ENCODE assay signal across 26 cellular contexts in genomic region chr12:28868414-28868813, GRCh38.
"Had no signal": no experiment of that assay in that cellular context is flagged by ENCODE, and none has a peak within 500 bp of the region (broad histone marks: within the 10 kb centered on the region; RNA-seq: fewer than 3 reads in every experiment).

No MANE protein-coding gene starts in this region.

- ATAC-seq: activated CD8-positive, alpha-beta memory T cell treated with anti-CD3 and anti-CD28 coated beads, Interleukin-2, amount 10 ng/mL, durations not matched to agents 7 days and 5 days; activated naive CD4-positive, alpha-beta T cell treated with anti-CD3 and anti-CD28 coated beads, Interleukin-2, amount 50 U/mL, for 72 hours; activated naive CD8-positive, alpha-beta T cell treated with anti-CD3 and anti-CD28 coated beads, Interleukin-2, amount 50 U/mL, for 24 hours; Panc1; Right ventricle myocardium inferior; WTC11 had no signal

- H3K4me1 Mint-ChIP-seq: activated CD8-positive, alpha-beta memory T cell treated with anti-CD3 and anti-CD28 coated beads, Interleukin-2, amount 10 ng/mL, durations not matched to agents 7 days and 5 days; activated naive CD8-positive, alpha-beta T cell treated with anti-CD3 and anti-CD28 coated beads, Interleukin-2, amount 50 U/mL, for 24 hours; brain had no signal

- DNase-seq: activated CD4-positive, alpha-beta T cell treated with anti-CD3 and anti-CD28 coated beads for 48 hours; activated CD4-positive, alpha-beta T cell treated with anti-CD3 and anti-CD28 coated beads, Interleukin-2, amount 50 U/mL, for 4 hours; activated CD4-positive, CD25-positive, alpha-beta regulatory T cell treated with anti-CD3 and anti-CD28 coated beads, Interleukin-2, amount 50 U/mL, for 72 hours; activated CD8-positive, alpha-beta memory T cell treated with anti-CD3 and anti-CD28 coated beads, Interleukin-2, amount 10 ng/mL, durations not matched to agents 7 days and 5 days; activated effector memory CD4-positive, alpha-beta T cell treated with anti-CD3 and anti-CD28 coated beads, Interleukin-2, amount 50 U/mL, for 16 hours; activated naive CD4-positive, alpha-beta T cell treated with Interleukin-2 at 50 U/mL for 16 hours; activated naive CD8-positive, alpha-beta T cell treated with anti-CD3 and anti-CD28 coated beads, Interleukin-2, amount 50 U/mL, for 24 hours; activated T-cell treated with anti-CD3 and anti-CD28 coated beads, Interleukin-2, amount 50 U/mL, for 24 hours; amniotic stem cell; NCI-H1092; NCI-H1417; NCI-H1930; NCI-H345; NCI-H510A; NCI-H526 treated with DMSO at 0.1 percent for 48 hours; NCI-H82; RPMI8226 had no signal

- H3K9ac ChIP-seq: KMS-11 had no signal

- H3K27me3 ChIP-seq: ascending aorta had no signal

- H3K4me1 ChIP-seq: ascending aorta had no signal

- H3K9me3 ChIP-seq: ascending aorta had no signal

- H3K9me3 Mint-ChIP-seq: activated T-cell treated with anti-CD3 and anti-CD28 coated beads, Interleukin-2, amount 50 U/mL, for 24 hours; activated T-helper 1 cell treated with anti-CD3 and anti-CD28 coated beads, Interleukin-12 subunit alpha, Interleukin-12 subunit beta, Interleukin-2, Interleukin-4 antibody, amounts not matched to agents 30 ng/mL and 10 ng/mL and 1 ng/mL, durations not matched to agents 14 hours and 24 hours and 36 hours; brain; T-helper 1 cell treated with Interleukin-12 subunit alpha and Interleukin-12 subunit beta and Interleukin-4 antibody, amounts not matched to agents 30 μg/mL and 1 μg/mL, for 36 hours; WTC11 had no signal

- H3K4me3 Mint-ChIP-seq: activated CD8-positive, alpha-beta memory T cell treated with anti-CD3 and anti-CD28 coated beads, Interleukin-2, amount 10 ng/mL, durations not matched to agents 7 days and 5 days; activated naive CD8-positive, alpha-beta T cell treated with anti-CD3 and anti-CD28 coated beads, Interleukin-2, amount 50 U/mL, for 24 hours; activated T-cell treated with anti-CD3 and anti-CD28 coated beads, Interleukin-2, amount 50 U/mL, for 24 hours; activated T-helper 1 cell treated with anti-CD3 and anti-CD28 coated beads, Interleukin-12 subunit alpha, Interleukin-12 subunit beta, Interleukin-2, Interleukin-4 antibody, amounts not matched to agents 30 ng/mL and 10 ng/mL and 1 ng/mL, durations not matched to agents 14 hours and 24 hours and 36 hours; brain; T-helper 1 cell treated with Interleukin-12 subunit alpha and Interleukin-12 subunit beta and Interleukin-4 antibody, amounts not matched to agents 30 μg/mL and 1 μg/mL, for 36 hours; WTC11 had no signal

- H3K27ac ChIP-seq: ascending aorta, KMS-11 had no signal

- H3K36me3 Mint-ChIP-seq: activated CD8-positive, alpha-beta memory T cell treated with anti-CD3 and anti-CD28 coated beads, Interleukin-2, amount 10 ng/mL, durations not matched to agents 7 days and 5 days; brain; WTC11 had no signal

- H3K27ac Mint-ChIP-seq: activated CD8-positive, alpha-beta memory T cell treated with anti-CD3 and anti-CD28 coated beads, Interleukin-2, amount 10 ng/mL, durations not matched to agents 7 days and 5 days; activated naive CD4-positive, alpha-beta T cell treated with anti-CD3 and anti-CD28 coated beads, Interleukin-2, amount 50 U/mL, for 72 hours; activated naive CD8-positive, alpha-beta T cell treated with anti-CD3 and anti-CD28 coated beads, Interleukin-2, amount 50 U/mL, for 24 hours; activated T-cell treated with anti-CD3 and anti-CD28 coated beads, Interleukin-2, amount 50 U/mL, for 24 hours; activated T-helper 1 cell treated with anti-CD3 and anti-CD28 coated beads, Interleukin-12 subunit alpha, Interleukin-12 subunit beta, Interleukin-2, Interleukin-4 antibody, amounts not matched to agents 30 ng/mL and 10 ng/mL and 1 ng/mL, durations not matched to agents 14 hours and 24 hours and 36 hours; T-helper 1 cell treated with Interleukin-12 subunit alpha and Interleukin-12 subunit beta and Interleukin-4 antibody, amounts not matched to agents 30 μg/mL and 1 μg/mL, for 36 hours; WTC11 had no signal

- H3K4me3 ChIP-seq: ascending aorta had no signal

- H3K27me3 Mint-ChIP-seq: activated CD8-positive, alpha-beta memory T cell treated with anti-CD3 and anti-CD28 coated beads, Interleukin-2, amount 10 ng/mL, durations not matched to agents 7 days and 5 days; activated naive CD8-positive, alpha-beta T cell treated with anti-CD3 and anti-CD28 coated beads, Interleukin-2, amount 50 U/mL, for 24 hours had no signal

- H3K36me3 ChIP-seq: ascending aorta had no signal
